Comparison of ENCODE assay signal across 11 cellular contexts in genomic region chr4:176270669-176271068, GRCh38. TPM values are rescaled to one million over a fixed set of nuclear protein-coding genes. Genes with fewer than 3 reads are reported as not detected.
DNase-seq lines count a peak whose midpoint lies in the region; FAIRE-seq and TF ChIP-seq lines count a peak whose summit lies in the region.
"Had no signal": no experiment of that assay in that cellular context is flagged by ENCODE, and none has a peak within 500 bp of the region (broad histone marks: within the 10 kb centered on the region; RNA-seq: fewer than 3 reads in every experiment).

No MANE protein-coding gene starts in this region.

- H3K4me3 Mint-ChIP-seq in endothelial cell (ENCODE audit: unreplicated experiment), result no peak overlapping the region
- H3K4me3 Mint-ChIP-seq: neural progenitor cell had no signal

- no peaks in the 10 kb centered on the region for H3K27me3 Mint-ChIP-seq in endothelial cell (ENCODE audit: unreplicated experiment)

- DNase-seq in stimulated activated CD4-positive, alpha-beta T cell treated with anti-CD3 and anti-CD28 coated beads, Interleukin-1b, Interleukin-23, amount 100 ng/mL, for 48 hours, result peak; percentile 6
- no peak for DNase-seq in stimulated activated CD4-positive, alpha-beta T cell treated with anti-CD3 and anti-CD28 coated beads, Interleukin-4, amount 100 ng/mL, for 1 hour
- DNase-seq in RCC 7860 (ENCODE audit: low spot score), result peak; percentile 99
- DNase-seq in fibroblast of the conjunctiva (ENCODE audit: low read depth), result peak; percentile 89
- peak; percentile 85 for DNase-seq in urothelium cell line (ENCODE audit: low spot score)
- no peak for DNase-seq in ureter (ENCODE audit: low spot score)
- DNase-seq in endothelial cell (ENCODE audit: low spot score), result no peak
- DNase-seq in mesenteric fat pad (ENCODE audit: low spot score), result no peak
- DNase-seq: body of pancreas had no signal

- H3K9me3 Mint-ChIP-seq in endothelial cell (ENCODE audit: unreplicated experiment), result no peaks in the 10 kb centered on the region
- H3K9me3 Mint-ChIP-seq: neural progenitor cell had no signal

- H3K4me1 Mint-ChIP-seq in endothelial cell (ENCODE audit: unreplicated experiment), result no peaks in the 10 kb centered on the region
- H3K4me1 Mint-ChIP-seq: neural progenitor cell had no signal

- FAIRE-seq in RCC 7860 (lab: Jason Lieb, UNC), result peak; percentile 97
- FAIRE-seq in urothelium cell line (lab: Jason Lieb, UNC), result peak; percentile 66
- FAIRE-seq: G401.6 had no signal

- no peak for TF ChIP-seq CTCF in endothelial cell (IDR thresholded peaks at IDR 0.05; ENCODE audit: unreplicated experiment)

- H3K27ac Mint-ChIP-seq in endothelial cell (ENCODE audit: unreplicated experiment), result no peak overlapping the region
- H3K27ac Mint-ChIP-seq: neural progenitor cell had no signal

- H3K36me3 Mint-ChIP-seq in endothelial cell (ENCODE audit: low read depth, unreplicated experiment), result no peaks in the 10 kb centered on the region
- H3K36me3 Mint-ChIP-seq: neural progenitor cell had no signal

RNA-seq across cellular contexts. Expression of gene ASB5, which starts 1.6 kb away (rescaled TPM):
- total RNA-seq in ureter, result 1.7 TPM
- not detected for total RNA-seq in endothelial cell (ENCODE audit: unreplicated experiment)
- total RNA-seq in mesenteric fat pad, result not detected
- total RNA-seq: body of pancreas had no signal

RNA-seq across cellular contexts. Expression of gene SPCS3, which starts 49.1 kb away (rescaled TPM):
- total RNA-seq in ureter (122 TPM), endothelial cell (ENCODE audit: unreplicated experiment) (173 TPM), mesenteric fat pad (134 TPM)

Comparison
In these comparisons a context has a peak if more than half of its experiments do, and no peak if none do; other contexts are left out.
1. DNase-seq: peak in stimulated activated CD4-positive, alpha-beta T cell treated with anti-CD3 and anti-CD28 coated beads, Interleukin-1b, Interleukin-23, amount 100 ng/mL, for 48 hours (single experiment), RCC 7860 (single experiment), fibroblast of the conjunctiva (single experiment) and urothelium cell line (single experiment); none in stimulated activated CD4-positive, alpha-beta T cell treated with anti-CD3 and anti-CD28 coated beads, Interleukin-4, amount 100 ng/mL, for 1 hour (single experiment), ureter (single experiment), endothelial cell (single experiment) and mesenteric fat pad (single experiment).